In genomic region chr11:86914836-86915519, GRCh38 we compare ENCODE assay signal across 1 cellular context.
TF ChIP-seq lines count a peak whose summit lies in the region.

No MANE protein-coding gene starts in this region.

TF ChIP-seq in endothelial cell of umbilical vein, 7 proteins besides CTCF, POLR2A, EP300 and RAD21 (continued from another document):
- no peak for TF ChIP-seq MAX (IDR thresholded peaks at IDR 0.05; ENCODE audit: insufficient read depth, insufficient read length)
